ENCODE assay signal across 1 cellular context in the genomic region with DNA sequence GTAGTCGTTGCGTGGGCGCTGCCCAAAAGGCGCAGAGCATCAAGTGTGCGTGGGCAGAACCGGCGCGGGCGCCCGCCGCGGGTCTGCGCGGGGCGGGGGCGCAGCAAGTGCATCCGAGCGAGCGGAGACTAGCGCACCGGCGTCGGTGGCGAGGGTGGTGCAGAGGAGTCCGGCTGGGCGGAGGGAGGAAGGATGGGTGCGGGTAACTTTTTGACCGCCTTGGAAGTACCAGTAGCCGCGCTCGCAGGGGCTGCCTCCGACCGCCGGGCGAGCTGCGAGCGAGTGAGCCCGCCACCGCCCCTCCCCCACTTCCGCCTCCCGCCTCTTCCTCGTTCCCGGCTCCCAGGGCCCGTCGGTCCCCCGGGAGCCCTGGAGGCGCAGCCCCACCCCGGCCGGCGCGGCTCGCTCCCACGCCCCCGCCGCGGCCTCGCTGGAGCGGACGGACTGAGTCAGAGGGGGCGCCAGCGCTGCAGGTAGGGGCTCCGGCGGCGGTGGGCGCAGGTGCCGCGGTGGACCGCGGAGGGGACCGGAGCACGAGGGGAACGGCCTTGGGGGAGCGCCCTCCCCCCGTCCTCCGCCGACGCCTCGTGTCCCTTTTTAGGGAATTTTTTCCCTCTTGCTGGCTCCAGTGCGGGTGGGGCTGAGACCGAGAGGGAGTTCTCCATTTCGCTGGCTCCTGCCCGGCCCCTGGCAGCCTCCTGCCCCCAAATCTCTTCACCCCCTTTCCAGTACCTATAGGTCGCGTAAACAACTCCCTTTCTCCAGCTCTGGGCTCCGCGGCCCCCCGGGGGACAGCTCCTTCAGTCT.
A peak's percentile ranks its signal among the peaks of the same experiment; 100 is the strongest.
TF ChIP-seq lines count a peak whose summit lies in the region.

No MANE protein-coding gene starts in this region.

TF ChIP-seq in K562, 482 proteins besides CTCF, POLR2A, EP300 and RAD21 (continued from another document and continues in another):
- TF ChIP-seq, protein P1, sequence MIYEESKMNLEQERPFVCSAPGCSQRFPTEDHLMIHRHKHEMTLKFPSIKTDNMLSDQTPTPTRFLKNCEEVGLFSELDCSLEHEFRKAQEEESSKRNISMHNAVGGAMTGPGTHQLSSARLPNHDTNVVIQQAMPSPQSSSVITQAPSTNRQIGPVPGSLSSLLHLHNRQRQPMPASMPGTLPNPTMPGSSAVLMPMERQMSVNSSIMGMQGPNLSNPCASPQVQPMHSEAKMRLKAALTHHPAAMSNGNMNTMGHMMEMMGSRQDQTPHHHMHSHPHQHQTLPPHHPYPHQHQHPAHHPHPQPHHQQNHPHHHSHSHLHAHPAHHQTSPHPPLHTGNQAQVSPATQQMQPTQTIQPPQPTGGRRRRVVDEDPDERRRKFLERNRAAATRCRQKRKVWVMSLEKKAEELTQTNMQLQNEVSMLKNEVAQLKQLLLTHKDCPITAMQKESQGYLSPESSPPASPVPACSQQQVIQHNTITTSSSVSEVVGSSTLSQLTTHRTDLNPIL (CRISPR knock-in tag; IDR thresholded peaks at IDR 0.05): no peak
- TF ChIP-seq STAG1 (CRISPR knock-in tag; IDR thresholded peaks at IDR 0.05; ENCODE audit: borderline replicate concordance): 0 out of 2 replicates have a peak, but pooled peaks have one; percentile 18
- no peak for TF ChIP-seq ZNF57 (CRISPR knock-in tag; IDR thresholded peaks at IDR 0.05)
- TF ChIP-seq ZNF197 (CRISPR knock-in tag; IDR thresholded peaks at IDR 0.05; ENCODE audit: low read depth): no peak
- TF ChIP-seq, protein P2, sequence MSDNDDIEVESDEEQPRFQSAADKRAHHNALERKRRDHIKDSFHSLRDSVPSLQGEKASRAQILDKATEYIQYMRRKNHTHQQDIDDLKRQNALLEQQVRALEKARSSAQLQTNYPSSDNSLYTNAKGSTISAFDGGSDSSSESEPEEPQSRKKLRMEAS (CRISPR knock-in tag; IDR thresholded peaks at IDR 0.05): peak; percentile 79
- no peak for TF ChIP-seq SRSF7 (optimal IDR thresholded peaks at IDR 0.05; ENCODE audit: low read depth, low read length)
- TF ChIP-seq RB1 (IDR thresholded peaks at IDR 0.05; ENCODE audit: low read depth): peak; percentile 63; the same call in 1 of the 2 replicates
- TF ChIP-seq, protein P3, sequence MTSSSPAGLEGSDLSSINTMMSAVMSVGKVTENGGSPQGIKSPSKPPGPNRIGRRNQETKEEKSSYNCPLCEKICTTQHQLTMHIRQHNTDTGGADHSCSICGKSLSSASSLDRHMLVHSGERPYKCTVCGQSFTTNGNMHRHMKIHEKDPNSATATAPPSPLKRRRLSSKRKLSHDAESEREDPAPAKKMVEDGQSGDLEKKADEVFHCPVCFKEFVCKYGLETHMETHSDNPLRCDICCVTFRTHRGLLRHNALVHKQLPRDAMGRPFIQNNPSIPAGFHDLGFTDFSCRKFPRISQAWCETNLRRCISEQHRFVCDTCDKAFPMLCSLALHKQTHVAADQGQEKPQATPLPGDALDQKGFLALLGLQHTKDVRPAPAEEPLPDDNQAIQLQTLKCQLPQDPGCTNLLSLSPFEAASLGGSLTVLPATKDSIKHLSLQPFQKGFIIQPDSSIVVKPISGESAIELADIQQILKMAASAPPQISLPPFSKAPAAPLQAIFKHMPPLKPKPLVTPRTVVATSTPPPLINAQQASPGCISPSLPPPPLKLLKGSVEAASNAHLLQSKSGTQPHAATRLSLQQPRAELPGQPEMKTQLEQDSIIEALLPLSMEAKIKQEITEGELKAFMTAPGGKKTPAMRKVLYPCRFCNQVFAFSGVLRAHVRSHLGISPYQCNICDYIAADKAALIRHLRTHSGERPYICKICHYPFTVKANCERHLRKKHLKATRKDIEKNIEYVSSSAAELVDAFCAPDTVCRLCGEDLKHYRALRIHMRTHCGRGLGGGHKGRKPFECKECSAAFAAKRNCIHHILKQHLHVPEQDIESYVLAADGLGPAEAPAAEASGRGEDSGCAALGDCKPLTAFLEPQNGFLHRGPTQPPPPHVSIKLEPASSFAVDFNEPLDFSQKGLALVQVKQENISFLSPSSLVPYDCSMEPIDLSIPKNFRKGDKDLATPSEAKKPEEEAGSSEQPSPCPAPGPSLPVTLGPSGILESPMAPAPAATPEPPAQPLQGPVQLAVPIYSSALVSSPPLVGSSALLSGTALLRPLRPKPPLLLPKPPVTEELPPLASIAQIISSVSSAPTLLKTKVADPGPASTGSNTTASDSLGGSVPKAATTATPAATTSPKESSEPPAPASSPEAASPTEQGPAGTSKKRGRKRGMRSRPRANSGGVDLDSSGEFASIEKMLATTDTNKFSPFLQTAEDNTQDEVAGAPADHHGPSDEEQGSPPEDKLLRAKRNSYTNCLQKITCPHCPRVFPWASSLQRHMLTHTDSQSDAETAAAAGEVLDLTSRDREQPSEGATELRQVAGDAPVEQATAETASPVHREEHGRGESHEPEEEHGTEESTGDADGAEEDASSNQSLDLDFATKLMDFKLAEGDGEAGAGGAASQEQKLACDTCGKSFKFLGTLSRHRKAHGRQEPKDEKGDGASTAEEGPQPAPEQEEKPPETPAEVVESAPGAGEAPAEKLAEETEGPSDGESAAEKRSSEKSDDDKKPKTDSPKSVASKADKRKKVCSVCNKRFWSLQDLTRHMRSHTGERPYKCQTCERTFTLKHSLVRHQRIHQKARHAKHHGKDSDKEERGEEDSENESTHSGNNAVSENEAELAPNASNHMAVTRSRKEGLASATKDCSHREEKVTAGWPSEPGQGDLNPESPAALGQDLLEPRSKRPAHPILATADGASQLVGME (CRISPR knock-in tag; IDR thresholded peaks at IDR 0.05): no peak
- TF ChIP-seq, protein P4, sequence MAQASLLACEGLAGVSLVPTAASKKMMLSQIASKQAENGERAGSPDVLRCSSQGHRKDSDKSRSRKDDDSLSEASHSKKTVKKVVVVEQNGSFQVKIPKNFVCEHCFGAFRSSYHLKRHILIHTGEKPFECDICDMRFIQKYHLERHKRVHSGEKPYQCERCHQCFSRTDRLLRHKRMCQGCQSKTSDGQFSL (CRISPR knock-in tag; IDR thresholded peaks at IDR 0.05): peak; percentile 45
- TF ChIP-seq, protein P4 (tag; IDR thresholded peaks at IDR 0.05): no peak
- TF ChIP-seq, protein P5, sequence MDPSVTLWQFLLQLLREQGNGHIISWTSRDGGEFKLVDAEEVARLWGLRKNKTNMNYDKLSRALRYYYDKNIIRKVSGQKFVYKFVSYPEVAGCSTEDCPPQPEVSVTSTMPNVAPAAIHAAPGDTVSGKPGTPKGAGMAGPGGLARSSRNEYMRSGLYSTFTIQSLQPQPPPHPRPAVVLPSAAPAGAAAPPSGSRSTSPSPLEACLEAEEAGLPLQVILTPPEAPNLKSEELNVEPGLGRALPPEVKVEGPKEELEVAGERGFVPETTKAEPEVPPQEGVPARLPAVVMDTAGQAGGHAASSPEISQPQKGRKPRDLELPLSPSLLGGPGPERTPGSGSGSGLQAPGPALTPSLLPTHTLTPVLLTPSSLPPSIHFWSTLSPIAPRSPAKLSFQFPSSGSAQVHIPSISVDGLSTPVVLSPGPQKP (CRISPR knock-in tag; IDR thresholded peaks at IDR 0.05): no peak
- TF ChIP-seq POU5F1 (IDR thresholded peaks at IDR 0.05; ENCODE audit: borderline replicate concordance, low read depth, low read length, partially characterized antibody): no peak
- no peak for TF ChIP-seq ZNF134 (CRISPR knock-in tag; conservative IDR thresholded peaks at IDR 0.05)
- TF ChIP-seq SMARCE1 (IDR thresholded peaks at IDR 0.05): no peak
- TF ChIP-seq, protein P6, sequence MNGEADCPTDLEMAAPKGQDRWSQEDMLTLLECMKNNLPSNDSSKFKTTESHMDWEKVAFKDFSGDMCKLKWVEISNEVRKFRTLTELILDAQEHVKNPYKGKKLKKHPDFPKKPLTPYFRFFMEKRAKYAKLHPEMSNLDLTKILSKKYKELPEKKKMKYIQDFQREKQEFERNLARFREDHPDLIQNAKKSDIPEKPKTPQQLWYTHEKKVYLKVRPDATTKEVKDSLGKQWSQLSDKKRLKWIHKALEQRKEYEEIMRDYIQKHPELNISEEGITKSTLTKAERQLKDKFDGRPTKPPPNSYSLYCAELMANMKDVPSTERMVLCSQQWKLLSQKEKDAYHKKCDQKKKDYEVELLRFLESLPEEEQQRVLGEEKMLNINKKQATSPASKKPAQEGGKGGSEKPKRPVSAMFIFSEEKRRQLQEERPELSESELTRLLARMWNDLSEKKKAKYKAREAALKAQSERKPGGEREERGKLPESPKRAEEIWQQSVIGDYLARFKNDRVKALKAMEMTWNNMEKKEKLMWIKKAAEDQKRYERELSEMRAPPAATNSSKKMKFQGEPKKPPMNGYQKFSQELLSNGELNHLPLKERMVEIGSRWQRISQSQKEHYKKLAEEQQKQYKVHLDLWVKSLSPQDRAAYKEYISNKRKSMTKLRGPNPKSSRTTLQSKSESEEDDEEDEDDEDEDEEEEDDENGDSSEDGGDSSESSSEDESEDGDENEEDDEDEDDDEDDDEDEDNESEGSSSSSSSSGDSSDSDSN (IDR thresholded peaks at IDR 0.05; ENCODE audit: borderline replicate concordance in 1 of 2, low read depth in 2 of 2, low read length in 2 of 2): peak in 1 of 2 experiments; percentile 25; a peak in 1 of 4 replicates
- TF ChIP-seq, protein P7, sequence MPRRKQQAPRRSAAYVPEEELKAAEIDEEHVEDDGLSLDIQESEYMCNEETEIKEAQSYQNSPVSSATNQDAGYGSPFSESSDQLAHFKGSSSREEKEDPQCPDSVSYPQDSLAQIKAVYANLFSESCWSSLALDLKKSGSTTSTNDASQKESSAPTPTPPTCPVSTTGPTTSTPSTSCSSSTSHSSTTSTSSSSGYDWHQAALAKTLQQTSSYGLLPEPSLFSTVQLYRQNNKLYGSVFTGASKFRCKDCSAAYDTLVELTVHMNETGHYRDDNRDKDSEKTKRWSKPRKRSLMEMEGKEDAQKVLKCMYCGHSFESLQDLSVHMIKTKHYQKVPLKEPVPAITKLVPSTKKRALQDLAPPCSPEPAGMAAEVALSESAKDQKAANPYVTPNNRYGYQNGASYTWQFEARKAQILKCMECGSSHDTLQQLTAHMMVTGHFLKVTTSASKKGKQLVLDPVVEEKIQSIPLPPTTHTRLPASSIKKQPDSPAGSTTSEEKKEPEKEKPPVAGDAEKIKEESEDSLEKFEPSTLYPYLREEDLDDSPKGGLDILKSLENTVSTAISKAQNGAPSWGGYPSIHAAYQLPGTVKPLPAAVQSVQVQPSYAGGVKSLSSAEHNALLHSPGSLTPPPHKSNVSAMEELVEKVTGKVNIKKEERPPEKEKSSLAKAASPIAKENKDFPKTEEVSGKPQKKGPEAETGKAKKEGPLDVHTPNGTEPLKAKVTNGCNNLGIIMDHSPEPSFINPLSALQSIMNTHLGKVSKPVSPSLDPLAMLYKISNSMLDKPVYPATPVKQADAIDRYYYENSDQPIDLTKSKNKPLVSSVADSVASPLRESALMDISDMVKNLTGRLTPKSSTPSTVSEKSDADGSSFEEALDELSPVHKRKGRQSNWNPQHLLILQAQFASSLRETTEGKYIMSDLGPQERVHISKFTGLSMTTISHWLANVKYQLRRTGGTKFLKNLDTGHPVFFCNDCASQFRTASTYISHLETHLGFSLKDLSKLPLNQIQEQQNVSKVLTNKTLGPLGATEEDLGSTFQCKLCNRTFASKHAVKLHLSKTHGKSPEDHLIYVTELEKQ (CRISPR knock-in tag; IDR thresholded peaks at IDR 0.05): no peak
- TF ChIP-seq CBFA2T3 (IDR thresholded peaks at IDR 0.05): no peak
- TF ChIP-seq SREBF2 (CRISPR knock-in tag; IDR thresholded peaks at IDR 0.05): no peak
- TF ChIP-seq, protein P8, sequence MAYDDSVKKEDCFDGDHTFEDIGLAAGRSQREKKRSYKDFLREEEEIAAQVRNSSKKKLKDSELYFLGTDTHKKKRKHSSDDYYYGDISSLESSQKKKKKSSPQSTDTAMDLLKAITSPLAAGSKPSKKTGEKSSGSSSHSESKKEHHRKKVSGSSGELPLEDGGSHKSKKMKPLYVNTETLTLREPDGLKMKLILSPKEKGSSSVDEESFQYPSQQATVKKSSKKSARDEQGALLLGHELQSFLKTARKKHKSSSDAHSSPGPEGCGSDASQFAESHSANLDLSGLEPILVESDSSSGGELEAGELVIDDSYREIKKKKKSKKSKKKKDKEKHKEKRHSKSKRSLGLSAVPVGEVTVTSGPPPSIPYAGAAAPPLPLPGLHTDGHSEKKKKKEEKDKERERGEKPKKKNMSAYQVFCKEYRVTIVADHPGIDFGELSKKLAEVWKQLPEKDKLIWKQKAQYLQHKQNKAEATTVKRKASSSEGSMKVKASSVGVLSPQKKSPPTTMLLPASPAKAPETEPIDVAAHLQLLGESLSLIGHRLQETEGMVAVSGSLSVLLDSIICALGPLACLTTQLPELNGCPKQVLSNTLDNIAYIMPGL (CRISPR knock-in tag; IDR thresholded peaks at IDR 0.05): no peak
- TF ChIP-seq MYNN (IDR thresholded peaks at IDR 0.05): no peak
- TF ChIP-seq MYNN (CRISPR knock-in tag; IDR thresholded peaks at IDR 0.05): no peak
- TF ChIP-seq TARDBP (IDR thresholded peaks at IDR 0.05): no peak
- no peak for TF ChIP-seq XRCC5 (IDR thresholded peaks at IDR 0.05; ENCODE audit: low read depth, low read length)
- TF ChIP-seq RAD51 (IDR thresholded peaks at IDR 0.05; ENCODE audit: borderline replicate concordance, low read depth): no peak
- TF ChIP-seq ZNF644 (tag; IDR thresholded peaks at IDR 0.05; ENCODE audit: low read depth): no peak
- no peak for TF ChIP-seq ZC3H11A (IDR thresholded peaks at IDR 0.05; ENCODE audit: low read depth, low read length)
- TF ChIP-seq, protein P9, sequence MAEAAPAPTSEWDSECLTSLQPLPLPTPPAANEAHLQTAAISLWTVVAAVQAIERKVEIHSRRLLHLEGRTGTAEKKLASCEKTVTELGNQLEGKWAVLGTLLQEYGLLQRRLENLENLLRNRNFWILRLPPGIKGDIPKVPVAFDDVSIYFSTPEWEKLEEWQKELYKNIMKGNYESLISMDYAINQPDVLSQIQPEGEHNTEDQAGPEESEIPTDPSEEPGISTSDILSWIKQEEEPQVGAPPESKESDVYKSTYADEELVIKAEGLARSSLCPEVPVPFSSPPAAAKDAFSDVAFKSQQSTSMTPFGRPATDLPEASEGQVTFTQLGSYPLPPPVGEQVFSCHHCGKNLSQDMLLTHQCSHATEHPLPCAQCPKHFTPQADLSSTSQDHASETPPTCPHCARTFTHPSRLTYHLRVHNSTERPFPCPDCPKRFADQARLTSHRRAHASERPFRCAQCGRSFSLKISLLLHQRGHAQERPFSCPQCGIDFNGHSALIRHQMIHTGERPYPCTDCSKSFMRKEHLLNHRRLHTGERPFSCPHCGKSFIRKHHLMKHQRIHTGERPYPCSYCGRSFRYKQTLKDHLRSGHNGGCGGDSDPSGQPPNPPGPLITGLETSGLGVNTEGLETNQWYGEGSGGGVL (CRISPR knock-in tag; IDR thresholded peaks at IDR 0.05): no peak
- TF ChIP-seq PHF20 (IDR thresholded peaks at IDR 0.05; ENCODE audit: partially characterized antibody): no peak
- TF ChIP-seq CREM (IDR thresholded peaks at IDR 0.05; ENCODE audit: low read depth): no peak
- no peak for TF ChIP-seq ZNF217 (CRISPR knock-in tag; IDR thresholded peaks at IDR 0.05)
